In genomic region chr3:29317659-29318173, GRCh38 we compare ENCODE assay signal across 17 cellular contexts. TPM values are rescaled to one million over a fixed set of nuclear protein-coding genes. Genes with fewer than 3 reads are reported as not detected.
A peak's percentile ranks its signal among the peaks of the same experiment; 100 is the strongest.
DNase-seq lines count a peak whose midpoint lies in the region; ATAC-seq, FAIRE-seq and TF ChIP-seq lines count a peak whose summit lies in the region.
"Had no signal": no experiment of that assay in that cellular context is flagged by ENCODE, and none has a peak within 500 bp of the region (broad histone marks: within the 10 kb centered on the region; RNA-seq: fewer than 3 reads in every experiment).

No MANE protein-coding gene starts in this region.

- H3K27ac ChIP-seq in SK-N-SH (ENCODE audit: low read depth in 2 of 2, low read length in 1 of 2) (peak overlapping the region; percentile 43 to 93), epithelial cell of prostate (peak overlapping the region; percentile 4), psoas muscle (peak overlapping the region; percentile 1)
- H3K27ac ChIP-seq: C4-2B had no signal

- peak in 1 of 2 experiments; percentile 70; a peak in 2 of 4 replicates for TF ChIP-seq EP300 in SK-N-SH (IDR thresholded peaks at IDR 0.05; ENCODE audit: borderline replicate concordance in 1 of 2, low read depth in 1 of 2, low read length in 1 of 2)

- H3K27me3 ChIP-seq in SK-N-SH (ENCODE audit: insufficient read depth) (no peaks in the 10 kb centered on the region), psoas muscle (ENCODE audit: insufficient read depth in 3 of 3, low read length in 2 of 3) (no peaks in the 10 kb centered on the region)

- CTCF ChIA-PET in SK-N-SH (lab: Yijun Ruan, JAX), result interaction anchor here (0.7 to 1.4 kb wide), 4 partner anchors 10 to 347 kb away, joined by 3 to 4 read pairs (median 3); partner anchors contain the start of gene RBMS3

- no peaks in the 10 kb centered on the region for H3K9me2 ChIP-seq in SK-N-SH

- peak overlapping the region in 1 of 2 experiments; percentile 6; a peak in 1 of 4 replicates for H3K4me3 ChIP-seq in SK-N-SH (ENCODE audit: low read depth in 2 of 2, low read length in 1 of 2)
- no peak overlapping the region for H3K4me3 ChIP-seq in psoas muscle
- H3K4me3 ChIP-seq: HAP-1 had no signal

- peak overlapping the region; percentile 28; the same call in 1 of the 2 replicates for H3K4me2 ChIP-seq in SK-N-SH

- H3K4me1 ChIP-seq in SK-N-SH (ENCODE audit: control insufficient read depth in 1 of 2, insufficient read depth in 2 of 2, low read depth in 1 of 2, low read length in 1 of 2) (peaks cover 24 to 60% of the 10 kb centered on the region in 2 experiments; a peak in 3 of 4 replicates), psoas muscle (peaks cover 68% of the 10 kb centered on the region)

- H2AFZ ChIP-seq in SK-N-SH (ENCODE audit: low read depth), result no peak overlapping the region

- H3K36me3 ChIP-seq in SK-N-SH (replicated peaks in 1 of 2; ENCODE audit: control insufficient read depth in 1 of 2, insufficient read depth in 2 of 2, low read length in 1 of 2) (peaks cover 5 to 10% of the 10 kb centered on the region in 2 experiments), psoas muscle (ENCODE audit: insufficient read depth in 1 of 2, low read depth in 1 of 2) (no peaks in the 10 kb centered on the region)
- H3K36me3 ChIP-seq: HAP-1 had no signal

- FAIRE-seq in GM18507 (lab: Jason Lieb, UNC), result peak; percentile 12
- FAIRE-seq: GM19239 had no signal

- POLR2A ChIA-PET in SK-N-SH (lab: Yijun Ruan, JAX), result no interaction called here

- H4K20me1 ChIP-seq in SK-N-SH (ENCODE audit: insufficient read depth), result no peaks in the 10 kb centered on the region

- intact Hi-C loops in psoas muscle (cut with DNase I), result no loop called here

- no peak for ATAC-seq in psoas muscle
- ATAC-seq in GM19328 (IDR thresholded peaks at IDR 0.05; ENCODE audit: unreplicated experiment), result no peak

- no peak for TF ChIP-seq CTCF in SK-N-SH (IDR thresholded peaks at IDR 0.05)
- no peak for TF ChIP-seq CTCF in psoas muscle (IDR thresholded peaks at IDR 0.05)

- H3K9ac ChIP-seq in SK-N-SH, result peak overlapping the region; percentile 5; the same call in 1 of the 2 replicates

- H3K9me3 ChIP-seq in SK-N-SH (no peaks in the 10 kb centered on the region), psoas muscle (no peaks in the 10 kb centered on the region)
- H3K9me3 ChIP-seq: HAP-1 had no signal

- DNase-seq in GM18507 (ENCODE audit: extremely low spot score, insufficient read length, low read depth) (no peak), SK-N-SH (no peak), epithelial cell of prostate (ENCODE audit: low read depth, low spot score) (no peak), psoas muscle (no peak), DMS153 treated with DMSO at 0.1 percent for 48 hours (lab: John Stamatoyannopoulos, UW; ENCODE audit: unreplicated experiment) (no peak), glomerular visceral epithelial cell (ENCODE audit: extremely low spot score) (no peak), COLO829 (ENCODE audit: low spot score) (no peak)
- DNase-seq: Kasumi-1, NCI-H1105 treated with DMSO at 0.1 percent for 48 hours, NCI-H187, NCI-H510A treated with DMSO at 0.1 percent for 48 hours, NCI-H82 had no signal

- 22% methylated on average over 1 of the region's 1 CpG for WGBS in SK-N-SH (ENCODE audit: low lambda C conversion rate)
- WGBS in psoas muscle, 3 donors, result 9 to 34% (median 21%) methylated on average over 1 of the region's 1 CpG

- TF ChIP-seq RAD21 in SK-N-SH (IDR thresholded peaks at IDR 0.05; ENCODE audit: low read length), result peak; percentile 6; the same call in 1 of the 2 replicates

- peaks cover 4% of the 10 kb centered on the region for H3F3A ChIP-seq in SK-N-SH (replicated peaks; ENCODE audit: insufficient read depth)

- peaks cover 100% of the 10 kb centered on the region for H3K79me2 ChIP-seq in SK-N-SH (ENCODE audit: insufficient read depth)

TF ChIP-seq in SK-N-SH, 30 proteins besides CTCF, POLR2A, EP300 and RAD21:
- TF ChIP-seq ELF1 (IDR thresholded peaks at IDR 0.05) (no peak), SIN3A (IDR thresholded peaks at IDR 0.05; ENCODE audit: borderline replicate concordance, low read depth, low read length) (no peak), FOXJ3 (CRISPR knock-in tag; IDR thresholded peaks at IDR 0.05) (no peak), PBX3 (IDR thresholded peaks at IDR 0.05) (no peak; the same call in 1 of the 2 replicates), TCF12 (IDR thresholded peaks at IDR 0.05) (no peak), EZH2phosphoT487 (IDR thresholded peaks at IDR 0.05; ENCODE audit: borderline replicate concordance, low read depth) (no peak), IRF3 (IDR thresholded peaks at IDR 0.05; ENCODE audit: low read depth, low read length) (no peak), POLR2AphosphoS5 (IDR thresholded peaks at IDR 0.05; ENCODE audit: low read depth, low read length) (no peak), RFX5 (IDR thresholded peaks at IDR 0.05; ENCODE audit: low read length) (no peak), YY1 (IDR thresholded peaks at IDR 0.05; ENCODE audit: low read depth) (no peak), TEAD4 (IDR thresholded peaks at IDR 0.05; ENCODE audit: borderline replicate concordance, insufficient read depth) (no peak), NFIC (IDR thresholded peaks at IDR 0.05; ENCODE audit: borderline replicate concordance) (no peak), GATA2 (CRISPR knock-in tag; IDR thresholded peaks at IDR 0.05) (no peak), MEF2A (IDR thresholded peaks at IDR 0.05; ENCODE audit: borderline replicate concordance, low read depth) (no peak), GABPA (IDR thresholded peaks at IDR 0.05; ENCODE audit: low read depth) (no peak), RCOR1 (IDR thresholded peaks at IDR 0.05; ENCODE audit: low read length) (no peak), SMC3 (IDR thresholded peaks at IDR 0.05; ENCODE audit: low read depth, low read length) (no peak), JUND (IDR thresholded peaks at IDR 0.05) (no peak), NRF1 (IDR thresholded peaks at IDR 0.05; ENCODE audit: low read depth, low read length) (no peak), RXRA (IDR thresholded peaks at IDR 0.05; ENCODE audit: borderline replicate concordance, low read depth) (no peak)

RNA-seq across cellular contexts. Expression of gene RBMS3, which starts 36.8 kb away (rescaled TPM):
- polyA plus RNA-seq in SK-N-SH (2012; rRNA removed), result 8.2 and 9.9 TPM in 2 replicates
- polyA plus RNA-seq in SK-N-SH (2012; cell fraction: cytosol; rRNA removed), result 6.5 and 8.0 TPM in 2 replicates
- 15.1 and 25.1 TPM in 2 replicates for polyA plus RNA-seq in SK-N-SH (2012; cell fraction: nucleus; rRNA removed)
- 10 to 100 TPM; 23.5 to 34.5 (median 29.7) TPM for total RNA-seq in psoas muscle
- polyA plus RNA-seq in psoas muscle, result 1 to 10 TPM; 3.8 to 5.3 (median 4.3) TPM
- polyA plus RNA-seq: IgD-negative memory B cell had no signal

Comparison
In these comparisons a context has a peak if more than half of its experiments do, and no peak if none do; other contexts are left out.
1. H3K27ac ChIP-seq: peak in every context shown above with its lines; median percentile 68 in SK-N-SH; 4 in epithelial cell of prostate; 1 in psoas muscle.